ENCODE assay signal across 8 cellular contexts in genomic region chr2:222982010-222982908, GRCh38.
DNase-seq lines count a peak whose midpoint lies in the region; ATAC-seq, FAIRE-seq and TF ChIP-seq lines count a peak whose summit lies in the region.

No MANE protein-coding gene starts in this region.

- H3K36me3 ChIP-seq in K562 (ENCODE audit: control insufficient read depth, insufficient read depth, low read length) (no peaks in the 10 kb centered on the region), keratinocyte (ENCODE audit: control insufficient read depth in 2 of 2, extremely low read depth in 1 of 2, insufficient read depth in 2 of 2, low read length in 2 of 2) (no peaks in the 10 kb centered on the region)

- H3K79me1 ChIP-seq in H9 (ENCODE audit: insufficient read depth, low read depth, low read length, poor library complexity, severe bottlenecking), result no peaks in the 10 kb centered on the region

- peaks cover 19% of the 10 kb centered on the region in 2 experiments for H3K4me1 Mint-ChIP-seq in H9

- H2AFZ ChIP-seq in H9 (ENCODE audit: low read length) (no peak overlapping the region), K562 (ENCODE audit: low read depth, low read length) (peak overlapping the region; percentile 66), keratinocyte (ENCODE audit: control insufficient read depth, low read length) (no peak overlapping the region)

- peak; percentile 85 to 93 for TF ChIP-seq RAD21 in K562 (CRISPR knock-in tag; conservative IDR thresholded peaks at IDR 0.05 in 1 of 2, IDR thresholded peaks at IDR 0.05 in 1 of 2)

- in situ Hi-C loops in K562 (cut with MboI), result no loop called here

- H3K4me3 Mint-ChIP-seq in H9, result no peak overlapping the region

- no peak overlapping the region for H2BK120ac ChIP-seq in H9 (ENCODE audit: low read depth, low read length, poor library complexity, severe bottlenecking)

- H2BK15ac ChIP-seq in H9 (ENCODE audit: low read depth, low read length), result no peak overlapping the region

- CTCF ChIA-PET in K562 (lab: Yijun Ruan, JAX; ENCODE audit: low intra/inter-chr PET ratio), result interaction anchor here (1.0 kb wide), 1 partner anchor 817 kb away, joined by 3 read pairs; no protein-coding TSS in a partner anchor

- no peaks in the 10 kb centered on the region for H4K20me1 ChIP-seq in H9 (ENCODE audit: control insufficient read depth, insufficient read depth, insufficient read length)
- H4K20me1 ChIP-seq in K562 (replicated peaks; ENCODE audit: control insufficient read depth, insufficient read depth, low read length), result no peaks in the 10 kb centered on the region
- H4K20me1 ChIP-seq in keratinocyte (ENCODE audit: control insufficient read depth, extremely low read depth, insufficient read depth, low read length), result no peaks in the 10 kb centered on the region

- no peaks in the 10 kb centered on the region for H3K79me2 ChIP-seq in H9 (ENCODE audit: insufficient read depth, low read length)
- no peaks in the 10 kb centered on the region for H3K79me2 ChIP-seq in K562 (ENCODE audit: control insufficient read depth, insufficient read depth, low read length)
- H3K79me2 ChIP-seq in keratinocyte (ENCODE audit: control insufficient read depth, insufficient read depth, low read length), result no peaks in the 10 kb centered on the region

- peak overlapping the region; percentile 46 for H3K18ac ChIP-seq in H9 (ENCODE audit: insufficient read length, low read depth, low read length)

- H3T11ph ChIP-seq in H9 (ENCODE audit: low read length), result no peak overlapping the region

- H3K9me1 ChIP-seq in K562 (ENCODE audit: control insufficient read depth, insufficient read depth, low read length) (no peaks in the 10 kb centered on the region), keratinocyte (ENCODE audit: control insufficient read depth, extremely low read depth, insufficient read depth, low read length) (no peaks in the 10 kb centered on the region)

- POLR2A ChIA-PET in K562 (lab: Yijun Ruan, JAX), result interaction anchor here (1.3 kb wide), 1 partner anchor 10 kb away, joined by 3 read pairs; no protein-coding TSS in a partner anchor

- dilution Hi-C loops in keratinocyte (cut with MboI; ENCODE audit: extremely low pct_ligation_motif_present, low sequenced_read_pairs), result no loop called here

- H2BK20ac ChIP-seq in H9 (ENCODE audit: low read depth, low read length, poor library complexity, severe bottlenecking), result no peak overlapping the region

- H3K23me2 ChIP-seq in H9 (ENCODE audit: insufficient read length, low read depth, low read length, poor library complexity, severe bottlenecking), result no peaks in the 10 kb centered on the region

- TF ChIP-seq POLR2A in K562 (conservative IDR thresholded peaks at IDR 0.05), result no peak

- H3K27ac Mint-ChIP-seq in H9, result peak overlapping the region in 2 of 3 experiments; percentile 72 to 92; a peak in 3 of 7 replicates

- H3K4me3 ChIP-seq in K562, result no peak overlapping the region
- H3K4me3 ChIP-seq in keratinocyte (ENCODE audit: control insufficient read depth in 2 of 3, extremely low read depth in 1 of 3, insufficient read depth in 2 of 3, low read depth in 1 of 3, low read length in 3 of 3), result no peak overlapping the region

- H3K4me1 ChIP-seq in H9 (ENCODE audit: insufficient read depth, low read length) (peaks cover 6% of the 10 kb centered on the region; the same call in 1 of the 2 replicates), K562 (replicated peaks in 1 of 2; ENCODE audit: control insufficient read depth in 2 of 2, insufficient read depth in 2 of 2, low read length in 2 of 2) (peaks cover 0 to 6% of the 10 kb centered on the region in 2 experiments; a peak in 1 of 5 replicates), keratinocyte (ENCODE audit: control insufficient read depth, extremely low read depth, insufficient read depth, low read length) (peaks cover 4% of the 10 kb centered on the region)

- TF ChIP-seq CTCF in H9 (conservative IDR thresholded peaks at IDR 0.05), result peak; percentile 64
- peak; percentile 58 to 69 (median 58) for TF ChIP-seq CTCF in K562 (IDR thresholded peaks at IDR 0.05 in 2 of 3, conservative IDR thresholded peaks at IDR 0.05 in 1 of 3; ENCODE audit: insufficient read depth in 2 of 3, low read depth in 1 of 3, low read length in 3 of 3)
- TF ChIP-seq CTCF in keratinocyte (optimal IDR thresholded peaks at IDR 0.05 in 1 of 3, IDR thresholded peaks at IDR 0.05 in 1 of 3, conservative IDR thresholded peaks at IDR 0.05 in 1 of 3; ENCODE audit: extremely low read depth in 1 of 3, insufficient read depth in 2 of 3, low read length in 3 of 3), result peak in 2 of 3 experiments; percentile 60 to 72

- intact Hi-C loops in K562 (cut with micrococcal nuclease), result loop anchor here (1.0 to 5.0 kb wide), 2 partner anchors 60 to 119 kb away; no protein-coding TSS in a partner anchor

- no peak overlapping the region for H4K91ac ChIP-seq in H9 (ENCODE audit: insufficient read length, low read depth, low read length)

- H3K4me2 ChIP-seq in H9 (ENCODE audit: insufficient read depth, insufficient read length, low read length), result no peak overlapping the region
- no peak overlapping the region for H3K4me2 ChIP-seq in K562 (ENCODE audit: insufficient read depth, low read length)
- no peak overlapping the region for H3K4me2 ChIP-seq in keratinocyte (ENCODE audit: control insufficient read depth, extremely low read depth, insufficient read depth, low read depth, low read length)

- H3K9ac ChIP-seq in H9 (ENCODE audit: extremely low read depth, insufficient read length, low read length) (no peak overlapping the region), K562 (ENCODE audit: insufficient read depth in 1 of 2, low read depth in 2 of 2, low read length in 2 of 2) (no peak overlapping the region), keratinocyte (ENCODE audit: control insufficient read depth, extremely low read depth, insufficient read depth, low read length) (no peak overlapping the region)

- H3K56ac ChIP-seq in H9 (ENCODE audit: insufficient read length, low read depth, low read length), result no peak overlapping the region

- H3K27me3 Mint-ChIP-seq in H9 (ENCODE audit: low read depth), result peaks cover 4% of the 10 kb centered on the region

- no peak overlapping the region for H4K8ac ChIP-seq in H9 (replicated peaks; ENCODE audit: insufficient read length, low read depth, low read length)

- H3K27ac ChIP-seq in H9 (ENCODE audit: insufficient read length, low read depth, low read length) (no peak overlapping the region), K562 (ENCODE audit: extremely low read depth, low read depth, low read length) (no peak overlapping the region; the same call in 2 of the 3 replicates), keratinocyte (ENCODE audit: control insufficient read depth, insufficient read depth, low read length) (no peak overlapping the region)

- ATAC-seq in K562 (peak; percentile 99), GM21515 (IDR thresholded peaks at IDR 0.05; ENCODE audit: unreplicated experiment) (no peak), GM18873 (IDR thresholded peaks at IDR 0.05; ENCODE audit: low FRiP score, unreplicated experiment) (no peak)

- FAIRE-seq in K562 (lab: Jason Lieb, UNC) (peak; percentile 91), keratinocyte (lab: Jason Lieb, UNC) (no peak)

- no peak overlapping the region for H2AK5ac ChIP-seq in H9 (ENCODE audit: insufficient read length, low read length)

- no peak overlapping the region for H3K14ac ChIP-seq in H9 (ENCODE audit: insufficient read depth, low read length)

- WGBS in H9 (ENCODE audit: extremely low coverage, insufficient read length, low lambda C conversion rate), result no CpG with 5 or more reads among the region's 8 CpGs
- 28% methylated on average over 4 of the region's 8 CpGs for WGBS in K562 (ENCODE audit: insufficient coverage, low coverage, missing lambda C conversion rate)

- peaks cover 34 to 35% of the 10 kb centered on the region in 2 experiments for H3K9me3 Mint-ChIP-seq in H9

- peak; percentile 28 for DNase-seq in DMS79 treated with DMSO at 0.1 percent for 48 hours (lab: John Stamatoyannopoulos, UW)
- peak; percentile 62 for DNase-seq in H9
- peak; percentile 85 for DNase-seq in NCI-H2107 treated with DMSO at 0.1 percent for 48 hours (lab: John Stamatoyannopoulos, UW; ENCODE audit: unreplicated experiment)
- peak in 2 of 4 experiments; percentile 21 to 56 for DNase-seq in K562 (ENCODE audit: extremely low read depth in 1 of 4, low spot score in 3 of 4)
- DNase-seq in keratinocyte (ENCODE audit: low read depth, low spot score), result no peak
- peak; percentile 67 for DNase-seq in ureter (ENCODE audit: low spot score)

- peak overlapping the region; percentile 57 for H4K5ac ChIP-seq in H9 (ENCODE audit: insufficient read length, low read depth, low read length)

- H3K4ac ChIP-seq in H9 (ENCODE audit: low read depth, low read length), result no peak overlapping the region; the same call in 1 of the 2 replicates

- BruUV-seq in K562 (replicated peaks; lab: Mats Ljungman, UMichigan), result no TSS peak

- no peak overlapping the region for H3K23ac ChIP-seq in H9 (ENCODE audit: insufficient read length, low read depth, low read length)

- H3K27me3 ChIP-seq in H9 (ENCODE audit: insufficient read depth, low read length), result no peaks in the 10 kb centered on the region; the same call in 1 of the 2 replicates
- no peaks in the 10 kb centered on the region for H3K27me3 ChIP-seq in K562 (ENCODE audit: control insufficient read depth in 2 of 2, insufficient read depth in 2 of 2, low read length in 2 of 2)
- peaks cover 3% of the 10 kb centered on the region for H3K27me3 ChIP-seq in keratinocyte (ENCODE audit: control insufficient read depth, extremely low read depth, insufficient read depth, low read length)

- no peak overlapping the region for H2BK12ac ChIP-seq in H9 (ENCODE audit: insufficient read length, low read depth, low read length)

- H2BK5ac ChIP-seq in H9 (ENCODE audit: insufficient read length, low read length), result no peak overlapping the region

- peaks cover 12 to 44% (median 26%) of the 10 kb centered on the region in 3 experiments for H3K36me3 Mint-ChIP-seq in H9 (ENCODE audit: insufficient read depth in 1 of 3, low read depth in 3 of 3)

- H3K9me3 ChIP-seq in H9 (ENCODE audit: control insufficient read depth, low read depth, low read length) (peaks cover 9% of the 10 kb centered on the region), K562 (replicated peaks; ENCODE audit: control insufficient read depth, insufficient read depth, low read depth, low read length) (no peaks in the 10 kb centered on the region), keratinocyte (ENCODE audit: control insufficient read depth, low read depth, low read length) (no peaks in the 10 kb centered on the region)

- peak; percentile 61; the same call in 1 of the 2 replicates for TF ChIP-seq EP300 in K562 (IDR thresholded peaks at IDR 0.05; ENCODE audit: low read length)

TF ChIP-seq in K562, 482 proteins besides CTCF, POLR2A, EP300 and RAD21 (continues in another document):
- TF ChIP-seq RNF2 (IDR thresholded peaks at IDR 0.05) (0 out of 2 replicates have a peak, but pooled peaks have one; percentile 14), GTF2F1 (IDR thresholded peaks at IDR 0.05; ENCODE audit: low read depth, low read length) (no peak), CEBPG (CRISPR knock-in tag; IDR thresholded peaks at IDR 0.05) (peak; percentile 96), CEBPG (tag; conservative IDR thresholded peaks at IDR 0.05 in 1 of 2, IDR thresholded peaks at IDR 0.05 in 1 of 2) (peak; percentile 95 to 98), MYC (IDR thresholded peaks at IDR 0.05; ENCODE audit: low read depth, low read length) (peak; percentile 83), MYC (CRISPR knock-in tag; IDR thresholded peaks at IDR 0.05; ENCODE audit: borderline replicate concordance, low read depth) (no peak), NCOA2 (IDR thresholded peaks at IDR 0.05; ENCODE audit: partially characterized antibody in 2 of 2) (no peak)
